23 cellular contexts compared by ENCODE assay signal in the genomic region with DNA sequence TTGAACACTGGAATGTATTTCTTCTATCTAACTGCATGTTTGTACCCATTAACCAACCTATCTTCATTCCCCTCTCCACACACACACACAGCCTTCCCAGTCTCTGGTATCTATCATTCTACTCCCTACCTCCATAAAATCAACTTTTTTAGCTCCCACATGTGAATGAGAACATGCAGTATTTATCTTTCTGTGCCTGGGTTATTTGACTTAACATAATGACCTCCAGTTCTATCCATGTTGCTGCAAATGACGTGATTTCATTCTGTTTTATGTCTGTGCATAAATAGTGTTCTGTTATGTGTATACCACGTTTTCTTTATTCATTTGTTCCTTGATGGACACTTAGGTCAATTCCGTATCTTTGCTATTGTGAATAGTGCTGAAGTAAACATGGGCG. TPM values are rescaled to one million over a fixed set of nuclear protein-coding genes. Genes with fewer than 3 reads are reported as not detected.
A peak's percentile ranks its signal among the peaks of the same experiment; 100 is the strongest.
DNase-seq lines count a peak whose midpoint lies in the region; ATAC-seq, FAIRE-seq and TF ChIP-seq lines count a peak whose summit lies in the region.
"Had no signal": no experiment of that assay in that cellular context is flagged by ENCODE, and none has a peak within 500 bp of the region (broad histone marks: within the 10 kb centered on the region; RNA-seq: fewer than 3 reads in every experiment).

No MANE protein-coding gene starts in this region.

- intact Hi-C loops in CD4-positive, alpha-beta T cell (cut with DNase I, micrococcal nuclease), result loop anchor here in 1 of 2 experiments (5.0 to 10.0 kb wide), 2 partner anchors 35 to 288 kb away; a partner anchor contains a TSS
- intact Hi-C loops in sigmoid colon (cut with DNase I), result loop anchor here (5.0 kb wide), 1 partner anchor 40 kb away; a partner anchor contains a TSS

- H3K9ac ChIP-seq in Karpas-422 (ENCODE audit: low read length), result no peak overlapping the region
- H3K9ac ChIP-seq: BLaER1 had no signal

- H2AFZ ChIP-seq in Karpas-422 (ENCODE audit: low read length), result no peak overlapping the region
- H2AFZ ChIP-seq: GM23338 had no signal

- no peak for TF ChIP-seq CTCF in CD4-positive, alpha-beta T cell (IDR thresholded peaks at IDR 0.05)
- TF ChIP-seq CTCF in mesothelial cell of epicardium (IDR thresholded peaks at IDR 0.05; ENCODE audit: unreplicated experiment) (no peak), sigmoid colon (IDR thresholded peaks at IDR 0.05) (no peak)

- CTCF ChIA-PET in CD4-positive, alpha-beta T cell (lab: Charles Lee), result no interaction called here

- H3K4me2 ChIP-seq in Karpas-422 (ENCODE audit: low read depth, low read length, poor library complexity, severe bottlenecking), result no peak overlapping the region
- H3K4me2 ChIP-seq: BLaER1, GM23338 had no signal

- peaks cover under 1% of the 10 kb centered on the region for H3K36me3 Mint-ChIP-seq in CD4-positive, alpha-beta T cell (ENCODE audit: low read depth)
- H3K36me3 Mint-ChIP-seq in mesothelial cell of epicardium, result peaks cover 59% of the 10 kb centered on the region
- H3K36me3 Mint-ChIP-seq: CD4-positive, CD25-positive, alpha-beta regulatory T cell; CD8-positive, alpha-beta memory T cell had no signal

- H3K36me3 ChIP-seq in sigmoid colon (peaks cover 0 to 21% (median 3%) of the 10 kb centered on the region in 4 donors), Karpas-422 (ENCODE audit: insufficient read depth, low read length) (no peaks in the 10 kb centered on the region)
- H3K36me3 ChIP-seq: BLaER1, HAP-1 had no signal

- H3K9me3 ChIP-seq in CD4-positive, alpha-beta T cell (ENCODE audit: control insufficient read depth, low read length), result no peaks in the 10 kb centered on the region
- H3K9me3 ChIP-seq in sigmoid colon, result no peaks in the 10 kb centered on the region
- no peaks in the 10 kb centered on the region for H3K9me3 ChIP-seq in Karpas-422 (ENCODE audit: low read length)
- H3K9me3 ChIP-seq: BLaER1, HAP-1 had no signal

- H3K4me1 ChIP-seq in sigmoid colon (peaks cover 0 to 34% (median 29%) of the 10 kb centered on the region in 4 donors), Karpas-422 (ENCODE audit: low read length) (no peaks in the 10 kb centered on the region)
- H3K4me1 ChIP-seq: HAP-1 had no signal

- POLR2A ChIA-PET in CD4-positive, alpha-beta T cell (lab: Charles Lee), result no interaction called here

- H3K27ac ChIP-seq in CD4-positive, alpha-beta T cell (ENCODE audit: low read depth, low read length), result no peak overlapping the region
- H3K27ac ChIP-seq in sigmoid colon (peak overlapping the region in 3 of 4 donors; percentile 48 to 66 (median 59)), Karpas-422 (ENCODE audit: low read length) (no peak overlapping the region)
- H3K27ac ChIP-seq: 22Rv1, BLaER1, C4-2B had no signal

- DNase-seq in CD4-positive, alpha-beta T cell, result no peak
- DNase-seq in mesothelial cell of epicardium (ENCODE audit: low spot score in 2 of 2, unreplicated experiment in 2 of 2), result no peak
- DNase-seq in sigmoid colon, result no peak
- no peak for DNase-seq in Karpas-422
- DNase-seq in NCI-H1417 (lab: John Stamatoyannopoulos, UW), result no peak
- DNase-seq in SHP77 treated with DMSO at 0.1 percent for 48 hours (lab: John Stamatoyannopoulos, UW), result no peak
- DNase-seq: CD4-positive, CD25-positive, alpha-beta regulatory T cell; CD8-positive, alpha-beta memory T cell; DMS 273 treated with DMSO at 0.1 percent for 48 hours; DMS79 treated with DMSO at 0.1 percent for 48 hours; GF-D8; HFFc6 had no signal

- no peak overlapping the region for H3K4me3 Mint-ChIP-seq in CD4-positive, alpha-beta T cell
- H3K4me3 Mint-ChIP-seq in mesothelial cell of epicardium, result no peak overlapping the region
- H3K4me3 Mint-ChIP-seq: B cell; CD4-positive, CD25-positive, alpha-beta regulatory T cell; CD8-positive, alpha-beta memory T cell; GM23338; HFFc6 had no signal

- H3K4me1 Mint-ChIP-seq in CD4-positive, alpha-beta T cell (ENCODE audit: low read depth), result peaks cover 29% of the 10 kb centered on the region
- H3K4me1 Mint-ChIP-seq in mesothelial cell of epicardium, result peaks cover 15% of the 10 kb centered on the region

- no peaks in the 10 kb centered on the region for H4K20me1 ChIP-seq in Karpas-422 (ENCODE audit: insufficient read depth, low read depth, low read length)
- H4K20me1 ChIP-seq: BLaER1 had no signal

- 46 to 69% methylated on average over 4 of the region's 4 CpGs for WGBS in sigmoid colon, 2 donors

- no peaks in the 10 kb centered on the region for H3K27me3 ChIP-seq in CD4-positive, alpha-beta T cell (ENCODE audit: control insufficient read depth, insufficient read depth, low read length)
- H3K27me3 ChIP-seq in sigmoid colon (no peaks in the 10 kb centered on the region), Karpas-422 (ENCODE audit: low read length) (no peaks in the 10 kb centered on the region)
- H3K27me3 ChIP-seq: BLaER1 had no signal

- peak; percentile 91 for FAIRE-seq in endometrium (lab: Jason Lieb, UNC)
- FAIRE-seq: A204.1, D721Med, GM12891, GM18507 had no signal

- TF ChIP-seq EP300 in sigmoid colon (IDR thresholded peaks at IDR 0.05), result peak in 1 of 4 donors; percentile 9

- H3K79me2 ChIP-seq in Karpas-422 (ENCODE audit: low read length), result no peaks in the 10 kb centered on the region

- H3K4me3 ChIP-seq in sigmoid colon (no peak overlapping the region), Karpas-422 (ENCODE audit: low read length) (no peak overlapping the region)
- H3K4me3 ChIP-seq: BLaER1, GM23338, HAP-1 had no signal

- peaks cover 5% of the 10 kb centered on the region for H3K9me3 Mint-ChIP-seq in CD4-positive, alpha-beta T cell
- peaks cover 39% of the 10 kb centered on the region for H3K9me3 Mint-ChIP-seq in mesothelial cell of epicardium
- H3K9me3 Mint-ChIP-seq: GM23338, HFFc6 had no signal

- H3K27me3 Mint-ChIP-seq in CD4-positive, alpha-beta T cell, result no peaks in the 10 kb centered on the region
- no peaks in the 10 kb centered on the region for H3K27me3 Mint-ChIP-seq in mesothelial cell of epicardium (ENCODE audit: low read depth)
- H3K27me3 Mint-ChIP-seq: B cell; CD8-positive, alpha-beta memory T cell had no signal

- H3K27ac Mint-ChIP-seq in CD4-positive, alpha-beta T cell, result peak overlapping the region; percentile 76
- H3K27ac Mint-ChIP-seq in mesothelial cell of epicardium, result peak overlapping the region; percentile 4
- H3K27ac Mint-ChIP-seq: B cell; CD4-positive, CD25-positive, alpha-beta regulatory T cell; CD8-positive, alpha-beta memory T cell; GM23338; HFFc6 had no signal

- no peak for ATAC-seq in CD4-positive, alpha-beta T cell (ENCODE audit: poor library complexity)
- ATAC-seq: GM23338 had no signal

- no peaks in the 10 kb centered on the region for H3K9me2 ChIP-seq in Karpas-422 (replicated peaks; ENCODE audit: insufficient read depth, low read length)

- TF ChIP-seq POLR2A in sigmoid colon (IDR thresholded peaks at IDR 0.05), result no peak

RNA-seq across cellular contexts. Expression of a gene that starts 38.7 kb away (rescaled TPM):
- 1 to 10 TPM; 7.5 to 7.9 TPM for total RNA-seq in CD4-positive, alpha-beta T cell
- 85.9 to 90.5 TPM (median 86.2 TPM) in 3 replicates for total RNA-seq in mesothelial cell of epicardium
- 100 to 1,000 TPM; 107 to 179 (median 147) TPM for total RNA-seq in sigmoid colon
- polyA plus RNA-seq in sigmoid colon, result 10 to 100 TPM; 35.4 to 96.6 (median 92.1) TPM
- total RNA-seq in Karpas-422 (2014; rRNA removed; shearing (Covaris generic); ENCODE audit: low replicate concordance), result not detected in 2 replicates

Comparison
In these comparisons a context has a peak if more than half of its experiments do, and no peak if none do; other contexts are left out.
1. H3K27ac ChIP-seq: peak in sigmoid colon (3 of 4); none in CD4-positive, alpha-beta T cell (single experiment) and Karpas-422 (single experiment).